ENCODE assay signal across 14 cellular contexts in genomic region chr12:111672822-111673381, GRCh38. TPM values are rescaled to one million over a fixed set of nuclear protein-coding genes. Genes with fewer than 3 reads are reported as not detected.
A peak's percentile ranks its signal among the peaks of the same experiment; 100 is the strongest.
DNase-seq lines count a peak whose midpoint lies in the region; ATAC-seq and TF ChIP-seq lines count a peak whose summit lies in the region.
"Had no signal": no experiment of that assay in that cellular context is flagged by ENCODE, and none has a peak within 500 bp of the region (broad histone marks: within the 10 kb centered on the region; RNA-seq: fewer than 3 reads in every experiment).

No MANE protein-coding gene starts in this region.

- H3K4me3 Mint-ChIP-seq in T-helper 17 cell (no peak overlapping the region), immature natural killer cell (no peak overlapping the region)
- H3K4me3 Mint-ChIP-seq: CD4-positive, CD25-positive, alpha-beta regulatory T cell had no signal

- H3K4me1 Mint-ChIP-seq in T-helper 17 cell (peaks cover 7% of the 10 kb centered on the region), immature natural killer cell (peaks cover 0 to 6% of the 10 kb centered on the region in 2 donors)

- TF ChIP-seq CTCF in left lung (IDR thresholded peaks at IDR 0.05), result no peak
- TF ChIP-seq CTCF in upper lobe of right lung (IDR thresholded peaks at IDR 0.05), result no peak

- H3K27ac ChIP-seq in left lung (peak overlapping the region in 1 of 2 donors; percentile 41), upper lobe of right lung (no peak overlapping the region)
- H3K27ac ChIP-seq: BLaER1 had no signal

- DNase-seq in NCI-H526 (lab: John Stamatoyannopoulos, UW) (peak; percentile 2), NCI-H526 treated with DMSO at 0.1 percent for 48 hours (lab: John Stamatoyannopoulos, UW) (no peak), T-helper 17 cell (no peak), left lung (no peak), upper lobe of right lung (no peak), immature natural killer cell (no peak), MV-4-11 (lab: John Stamatoyannopoulos, UW) (no peak)
- DNase-seq: 8988T; CD4-positive, CD25-positive, alpha-beta regulatory T cell; DND-41; GDM1 had no signal

- intact Hi-C loops in left lung (cut with DNase I) (no loop called here), upper lobe of right lung (cut with DNase I) (no loop called here)

- H3K4me1 ChIP-seq in left lung (no peaks in the 10 kb centered on the region), upper lobe of right lung (no peaks in the 10 kb centered on the region)
- H3K4me1 ChIP-seq: BLaER1 had no signal

- no peaks in the 10 kb centered on the region for H3K9me3 Mint-ChIP-seq in immature natural killer cell
- H3K9me3 Mint-ChIP-seq: CD4-positive, CD25-positive, alpha-beta regulatory T cell had no signal

- H3K4me3 ChIP-seq in left lung (no peak overlapping the region), upper lobe of right lung (no peak overlapping the region)
- H3K4me3 ChIP-seq: BLaER1, HAP-1 had no signal

- H3K9me3 ChIP-seq in T-helper 17 cell (ENCODE audit: control insufficient read depth, low read length, poor library complexity, severe bottlenecking) (no peaks in the 10 kb centered on the region), left lung (no peaks in the 10 kb centered on the region), upper lobe of right lung (no peaks in the 10 kb centered on the region)
- H3K9me3 ChIP-seq: BLaER1, HAP-1 had no signal

- H3K27me3 ChIP-seq in left lung (no peaks in the 10 kb centered on the region), upper lobe of right lung (no peaks in the 10 kb centered on the region)
- H3K27me3 ChIP-seq: BLaER1 had no signal

- H3K27ac Mint-ChIP-seq in T-helper 17 cell (peak overlapping the region; percentile 19), immature natural killer cell (no peak overlapping the region)
- H3K27ac Mint-ChIP-seq: CD4-positive, CD25-positive, alpha-beta regulatory T cell had no signal

- ATAC-seq in T-helper 17 cell (no peak), left lung (peak; percentile 89), upper lobe of right lung (peak; percentile 40), HG03175 (IDR thresholded peaks at IDR 0.05; ENCODE audit: unreplicated experiment) (no peak)

- peaks cover 8% of the 10 kb centered on the region for H3K36me3 Mint-ChIP-seq in T-helper 17 cell (ENCODE audit: low read depth)
- H3K36me3 Mint-ChIP-seq in immature natural killer cell, result peaks cover 7 to 29% (median 12%) of the 10 kb centered on the region in 3 donors

- H3K36me3 ChIP-seq in left lung (peaks cover 0 to 98% of the 10 kb centered on the region in 2 donors), upper lobe of right lung (peaks cover 90% of the 10 kb centered on the region)

- H3K27me3 Mint-ChIP-seq in T-helper 17 cell (no peaks in the 10 kb centered on the region), immature natural killer cell (ENCODE audit: low read depth in 3 of 3) (peaks cover 0 to 3% (median 2%) of the 10 kb centered on the region in 3 donors)
- H3K27me3 Mint-ChIP-seq: CD4-positive, CD25-positive, alpha-beta regulatory T cell had no signal

RNA-seq across cellular contexts. Expression of gene BRAP, which starts 12.9 kb away (rescaled TPM):
- total RNA-seq in T-helper 17 cell (10 to 100 TPM; 18.1 to 24.3 TPM), left lung (10 to 100 TPM; 15.2 to 15.3 TPM), upper lobe of right lung (17.8 TPM)
- polyA plus RNA-seq in immature natural killer cell, result 10 to 100 TPM; 11.7 to 23.6 (median 15.0) TPM

RNA-seq across cellular contexts. Expression of gene ACAD10, which starts 13.0 kb away (rescaled TPM):
- total RNA-seq in T-helper 17 cell (10 to 100 TPM; 25.1 to 27.9 TPM), left lung (10 to 100 TPM; 19.8 to 23.3 TPM), upper lobe of right lung (23.3 TPM)
- 1 to 10 TPM; 6.3 to 9.1 (median 7.9) TPM for polyA plus RNA-seq in immature natural killer cell

Comparison
In these comparisons a context has a peak if more than half of its experiments do, and no peak if none do; other contexts are left out.
1. DNase-seq: peak in NCI-H526 (2 of 2); none in NCI-H526 treated with DMSO at 0.1 percent for 48 hours (single experiment), T-helper 17 cell (0 of 3), left lung (0 of 2), upper lobe of right lung (single experiment), immature natural killer cell (0 of 3) and MV-4-11 (single experiment).
2. ATAC-seq: peak in left lung (single experiment) and upper lobe of right lung (single experiment); none in T-helper 17 cell (single experiment) and HG03175 (single experiment).